24 cellular contexts compared by ENCODE assay signal in genomic region chr11:117066959-117067358, GRCh38.
"Had no signal": no experiment of that assay in that cellular context is flagged by ENCODE, and none has a peak within 500 bp of the region (broad histone marks: within the 10 kb centered on the region; RNA-seq: fewer than 3 reads in every experiment).

No MANE protein-coding gene starts in this region.

- H3K36me3 ChIP-seq: adrenal gland, heart right ventricle, prostate gland, thoracic aorta, upper lobe of left lung, WERI-Rb-1 had no signal

- DNase-seq: activated CD4-positive, alpha-beta T cell treated with anti-CD3 and anti-CD28 coated beads, Interleukin-2, amount 50 U/mL, for 4 hours; activated CD8-positive, alpha-beta memory T cell treated with anti-CD3 and anti-CD28 coated beads for 24 hours; activated CD8-positive, alpha-beta memory T cell treated with anti-CD3 and anti-CD28 coated beads, Interleukin-2, amount 50 U/mL, for 4 hours; activated effector memory CD4-positive, alpha-beta T cell treated with Interleukin-2 at 50 U/mL for 16 hours; activated naive CD4-positive, alpha-beta T cell treated with anti-CD3 and anti-CD28 coated beads, Interleukin-2, amount 10 ng/mL, durations not matched to agents 7 days and 5 days; activated T-cell treated with anti-CD3 and anti-CD28 coated beads, Interleukin-2, amount 50 U/mL, for 48 hours; adrenal gland; effector CD4-positive, alpha-beta T cell; heart right ventricle; kidney; naive thymus-derived CD8-positive, alpha-beta T cell; stimulated activated CD4-positive, alpha-beta T cell treated with anti-CD3 and anti-CD28 coated beads, Interleukin-2, amount 100 ng/mL, for 48 hours; stimulated activated CD8-positive, alpha-beta memory T cell treated with anti-CD3 and anti-CD28 coated beads, Interleukin-4, amount 100 ng/mL, for 48 hours; stimulated activated naive B cell treated with anti-CD40 and anti-IgM and Interleukin-4, amounts not matched to agents 10 μg/mL and 1 μg/mL and 100 μg/mL, for 72 hours; T-cell; upper lobe of left lung; WERI-Rb-1 had no signal

- H3K27ac ChIP-seq: adrenal gland, heart right ventricle, prostate gland, thoracic aorta, upper lobe of left lung, WERI-Rb-1 had no signal

- H3K4me3 ChIP-seq: adrenal gland, heart right ventricle, lung, prostate gland, thoracic aorta, upper lobe of left lung had no signal

- H3K27me3 ChIP-seq: adrenal gland, heart right ventricle, upper lobe of left lung had no signal

- FAIRE-seq: astrocyte, endometrium, kidney, TTC549 had no signal

- H3K9me3 ChIP-seq: adrenal gland, heart right ventricle, prostate gland, thoracic aorta, upper lobe of left lung had no signal

- ATAC-seq: heart right ventricle; left lobe of liver; naive thymus-derived CD8-positive, alpha-beta T cell; stimulated activated naive B cell treated with anti-CD40 and anti-IgM and Interleukin-4, amounts not matched to agents 10 μg/mL and 1 μg/mL and 100 μg/mL, for 72 hours; T-cell had no signal
